In genomic region chr19:8393192-8393870, GRCh38 we compare ENCODE assay signal across 8 cellular contexts. TPM values are rescaled to one million over a fixed set of nuclear protein-coding genes. Genes with fewer than 3 reads are reported as not detected.
DNase-seq lines count a peak whose midpoint lies in the region; TF ChIP-seq lines count a peak whose summit lies in the region.
"Had no signal": no experiment of that assay in that cellular context is flagged by ENCODE, and none has a peak within 500 bp of the region (broad histone marks: within the 10 kb centered on the region; RNA-seq: fewer than 3 reads in every experiment).

No MANE protein-coding gene starts in this region.

- peaks cover 0 to 3% (median 2%) of the 10 kb centered on the region in 3 experiments; a peak in 2 of 7 replicates for H3K36me3 Mint-ChIP-seq in H9 (ENCODE audit: insufficient read depth in 1 of 3, low read depth in 3 of 3)
- H3K36me3 Mint-ChIP-seq in brain: peaks cover 22% of the 10 kb centered on the region

- H4K20me1 ChIP-seq in H9 (ENCODE audit: control insufficient read depth, insufficient read depth, insufficient read length): no peaks in the 10 kb centered on the region

- no peaks in the 10 kb centered on the region for H3K27me3 ChIP-seq in H9 (ENCODE audit: insufficient read depth, low read length)
- H3K27me3 ChIP-seq in mesenchymal stem cell (ENCODE audit: control insufficient read depth in 1 of 2, insufficient read depth in 1 of 2, low read length in 2 of 2): no peaks in the 10 kb centered on the region
- H3K27me3 ChIP-seq in stomach: no peaks in the 10 kb centered on the region
- no peaks in the 10 kb centered on the region for H3K27me3 ChIP-seq in MG63

- H2BK12ac ChIP-seq in H9 (ENCODE audit: insufficient read length, low read depth, low read length): no peak overlapping the region
- peak overlapping the region in 1 of 2 experiments; percentile 11 for H2BK12ac ChIP-seq in mesenchymal stem cell (ENCODE audit: low read length in 2 of 2)

- no peak overlapping the region for H3T11ph ChIP-seq in H9 (ENCODE audit: low read length)

- H4K91ac ChIP-seq in H9 (ENCODE audit: insufficient read length, low read depth, low read length) (no peak overlapping the region), mesenchymal stem cell (ENCODE audit: low read length) (peak overlapping the region; percentile 4)

- H3K9me3 ChIP-seq in H9 (ENCODE audit: control insufficient read depth, low read depth, low read length): no peaks in the 10 kb centered on the region
- no peaks in the 10 kb centered on the region for H3K9me3 ChIP-seq in mesenchymal stem cell (ENCODE audit: control insufficient read depth, low read length)
- no peaks in the 10 kb centered on the region for H3K9me3 ChIP-seq in stomach
- no peaks in the 10 kb centered on the region; the same call in 1 of the 2 replicates for H3K9me3 ChIP-seq in MG63

- H3K4me1 Mint-ChIP-seq in H9: peaks cover 9 to 20% of the 10 kb centered on the region in 2 experiments
- H3K4me1 Mint-ChIP-seq in brain: peaks cover 55% of the 10 kb centered on the region

- H3K9ac ChIP-seq in H9 (ENCODE audit: extremely low read depth, insufficient read length, low read length): no peak overlapping the region
- no peak overlapping the region for H3K9ac ChIP-seq in mesenchymal stem cell (ENCODE audit: low read length)

- H3K4me1 ChIP-seq in H9 (ENCODE audit: insufficient read depth, low read length): no peaks in the 10 kb centered on the region
- H3K4me1 ChIP-seq in mesenchymal stem cell (ENCODE audit: control insufficient read depth, insufficient read depth, low read depth, low read length): peaks cover 58% of the 10 kb centered on the region
- H3K4me1 ChIP-seq in stomach: peaks cover 68 to 89% (median 86%) of the 10 kb centered on the region in 4 donors

- TF ChIP-seq CTCF in H9 (conservative IDR thresholded peaks at IDR 0.05) (no peak), brain (conservative IDR thresholded peaks at IDR 0.05) (no peak), stomach (IDR thresholded peaks at IDR 0.05) (no peak)

- H4K8ac ChIP-seq in H9 (replicated peaks; ENCODE audit: insufficient read length, low read depth, low read length) (no peak overlapping the region), mesenchymal stem cell (ENCODE audit: low read length) (no peak overlapping the region)

- no peak for TF ChIP-seq POLR2A in stomach (IDR thresholded peaks at IDR 0.05)

- H3K23ac ChIP-seq in H9 (ENCODE audit: insufficient read length, low read depth, low read length) (no peak overlapping the region), mesenchymal stem cell (ENCODE audit: low read length in 2 of 2) (peak overlapping the region in 1 of 2 experiments; percentile 67)

- H3K4ac ChIP-seq in H9 (ENCODE audit: low read depth, low read length) (no peak overlapping the region), mesenchymal stem cell (ENCODE audit: low read depth in 1 of 2, low read length in 2 of 2) (peak overlapping the region in 1 of 2 experiments; percentile 20)

- H3K4me2 ChIP-seq in H9 (ENCODE audit: insufficient read depth, insufficient read length, low read length) (no peak overlapping the region), mesenchymal stem cell (ENCODE audit: low read length, poor library complexity, severe bottlenecking) (no peak overlapping the region)

- peak overlapping the region; percentile 64 to 83 (median 79); a peak in 4 of 7 replicates for H3K27ac Mint-ChIP-seq in H9
- peak overlapping the region in 3 of 5 experiments; percentile 35 to 62 (median 47) for H3K27ac Mint-ChIP-seq in brain

- H3K27ac ChIP-seq in H9 (ENCODE audit: insufficient read length, low read depth, low read length) (no peak overlapping the region), mesenchymal stem cell (ENCODE audit: low read length, poor library complexity, severe bottlenecking) (no peak overlapping the region), stomach (peak overlapping the region; percentile 34 to 100 (median 100))

- H3K14ac ChIP-seq in H9 (ENCODE audit: insufficient read depth, low read length) (no peak overlapping the region), mesenchymal stem cell (ENCODE audit: low read length in 2 of 2) (no peak overlapping the region)

- H3K23me2 ChIP-seq in H9 (ENCODE audit: insufficient read length, low read depth, low read length, poor library complexity, severe bottlenecking): no peaks in the 10 kb centered on the region

- H3K4me3 ChIP-seq in mesenchymal stem cell (ENCODE audit: insufficient read depth in 1 of 2, low read depth in 1 of 2, low read length in 2 of 2) (no peak overlapping the region), stomach (peak overlapping the region in 1 of 4 donors; percentile 11), MG63 (no peak overlapping the region)

- no peak overlapping the region for H2BK5ac ChIP-seq in H9 (ENCODE audit: insufficient read length, low read length)
- no peak overlapping the region for H2BK5ac ChIP-seq in mesenchymal stem cell (ENCODE audit: low read depth, low read length, poor library complexity, severe bottlenecking)

- H3K79me2 ChIP-seq in H9 (ENCODE audit: insufficient read depth, low read length): peaks cover 14% of the 10 kb centered on the region; the same call in 1 of the 2 replicates

- peaks cover 0 to 33% of the 10 kb centered on the region in 2 experiments for H3K36me3 ChIP-seq in mesenchymal stem cell (ENCODE audit: control insufficient read depth in 1 of 2, insufficient read depth in 2 of 2, low read depth in 1 of 2, low read length in 2 of 2)
- peaks cover 0 to 6% (median 4%) of the 10 kb centered on the region in 4 donors for H3K36me3 ChIP-seq in stomach
- H3K36me3 ChIP-seq in MG63: peaks cover 27% of the 10 kb centered on the region

- no peak for TF ChIP-seq EP300 in stomach (IDR thresholded peaks at IDR 0.05)

- no CpG with 5 or more reads among the region's 8 CpGs for WGBS in H9 (ENCODE audit: extremely low coverage, insufficient read length, low lambda C conversion rate)
- 84% methylated on average over 8 of the region's 8 CpGs for WGBS in mesenchymal stem cell
- WGBS in stomach, 5 donors: 71 to 86% (median 80%) methylated on average over 5 to 8 of the region's 8 CpGs

- intact Hi-C loops in stomach (cut with DNase I; ENCODE audit: low total_unique reads): loop anchor here (5.0 kb wide), 1 partner anchor 36 kb away; no protein-coding TSS in a partner anchor

- no peak overlapping the region for H2BK15ac ChIP-seq in H9 (ENCODE audit: low read depth, low read length)
- no peak overlapping the region for H2BK15ac ChIP-seq in mesenchymal stem cell (ENCODE audit: low read depth, poor library complexity, severe bottlenecking)

- H3K27me3 Mint-ChIP-seq in H9 (ENCODE audit: low read depth): no peaks in the 10 kb centered on the region
- peaks cover 2% of the 10 kb centered on the region for H3K27me3 Mint-ChIP-seq in brain

- no peak overlapping the region for H2AFZ ChIP-seq in H9 (ENCODE audit: low read length)
- H2AFZ ChIP-seq in mesenchymal stem cell (ENCODE audit: low read depth, low read length): no peak overlapping the region

- H2AK5ac ChIP-seq in H9 (ENCODE audit: insufficient read length, low read length) (no peak overlapping the region), mesenchymal stem cell (ENCODE audit: low read length, severe bottlenecking) (peak overlapping the region; percentile 81)

- H2BK120ac ChIP-seq in H9 (ENCODE audit: low read depth, low read length, poor library complexity, severe bottlenecking): no peak overlapping the region
- no peak overlapping the region for H2BK120ac ChIP-seq in mesenchymal stem cell (ENCODE audit: low read depth, low read length)

- H3K79me1 ChIP-seq in H9 (ENCODE audit: insufficient read depth, low read depth, low read length, poor library complexity, severe bottlenecking): peaks cover 6% of the 10 kb centered on the region
- peaks cover 10% of the 10 kb centered on the region for H3K79me1 ChIP-seq in mesenchymal stem cell (replicated peaks; ENCODE audit: low read length, poor library complexity, severe bottlenecking)

- no peak overlapping the region for H3K4me3 Mint-ChIP-seq in H9
- peak overlapping the region; percentile 30 to 92 (median 55) for H3K4me3 Mint-ChIP-seq in brain

- no peak overlapping the region for H2BK20ac ChIP-seq in H9 (ENCODE audit: low read depth, low read length, poor library complexity, severe bottlenecking)

- H3K9me3 Mint-ChIP-seq in H9 (no peaks in the 10 kb centered on the region; a peak in 1 of 5 replicates), brain (no peaks in the 10 kb centered on the region)

- DNase-seq in H9: no peak
- no peak for DNase-seq in mesenchymal stem cell
- no peak for DNase-seq in stomach
- DNase-seq in MG63: no peak
- no peak for DNase-seq in AG20443 (ENCODE audit: low spot score)
- DNase-seq in mesenteric fat pad (ENCODE audit: low spot score): no peak
- DNase-seq: NCI-H2081 treated with DMSO at 0.1 percent for 48 hours had no signal

- H3K56ac ChIP-seq in H9 (ENCODE audit: insufficient read length, low read depth, low read length): no peak overlapping the region

- H3K18ac ChIP-seq in H9 (ENCODE audit: insufficient read length, low read depth, low read length) (no peak overlapping the region), mesenchymal stem cell (ENCODE audit: low read depth in 1 of 2, low read length in 2 of 2) (peak overlapping the region in 1 of 2 experiments; percentile 18)

- H4K5ac ChIP-seq in H9 (ENCODE audit: insufficient read length, low read depth, low read length): no peak overlapping the region

RNA-seq across cellular contexts. Expression of gene RAB11B, which starts 3.2 kb away (rescaled TPM):
- 106 and 107 TPM in 2 replicates for total RNA-seq in H9 (2021)
- polyA plus RNA-seq in brain (ENCODE audit: insufficient read depth, low read depth, low replicate concordance): 561 TPM
- polyA plus RNA-seq in mesenchymal stem cell (2013, experiment 1 of 2): 90.1 TPM
- polyA plus RNA-seq in mesenchymal stem cell (2013, experiment 2 of 2): 92.4 TPM
- total RNA-seq in stomach: 100 to 1,000 TPM in 2 of 5 donors, 10 to 100 TPM in 3; 47.7 to 108 (median 79.9) TPM
- 100 to 1,000 TPM in 1 of 3 donors, 10 to 100 TPM in 2; 57.5 to 116 (median 78.8) TPM for polyA plus RNA-seq in stomach
- 17.0 and 39.8 TPM in 2 replicates for total RNA-seq in MG63 (2014; rRNA removed; shearing (Covaris generic); ENCODE audit: low replicate concordance)
- total RNA-seq in mesenteric fat pad: 100 TPM

RNA-seq across cellular contexts. Expression of gene MARCHF2, which starts 19.8 kb away (rescaled TPM):
- total RNA-seq in H9 (2021) (23.1 and 27.5 TPM in 2 replicates), stomach (10 to 100 TPM; 24.3 to 98.2 (median 33.4) TPM), mesenteric fat pad (101 TPM)
- polyA plus RNA-seq in brain (ENCODE audit: insufficient read depth, low read depth, low replicate concordance) (82.9 TPM), stomach (10 to 100 TPM; 23.5 to 43.4 (median 38.2) TPM)
- 42.1 TPM for polyA plus RNA-seq in mesenchymal stem cell (2013, experiment 1 of 2)
- 39.4 TPM for polyA plus RNA-seq in mesenchymal stem cell (2013, experiment 2 of 2)
- 60.2 and 89.4 TPM in 2 replicates for total RNA-seq in MG63 (2014; rRNA removed; shearing (Covaris generic); ENCODE audit: low replicate concordance)

RNA-seq across cellular contexts. Expression of gene ANGPTL4, which starts 29.4 kb away (rescaled TPM):
- 1.9 and 2.5 TPM in 2 replicates for total RNA-seq in H9 (2021)
- 23.4 TPM for polyA plus RNA-seq in brain (ENCODE audit: insufficient read depth, low read depth, low replicate concordance)
- polyA plus RNA-seq in mesenchymal stem cell (2013, experiment 1 of 2): 48.8 TPM
- polyA plus RNA-seq in mesenchymal stem cell (2013, experiment 2 of 2): 48.5 TPM
- total RNA-seq in stomach: 100 to 1,000 TPM in 1 of 5 donors, 10 to 100 TPM in 2, 1 to 10 TPM in 2; 4.8 to 276 (median 19.8) TPM
- polyA plus RNA-seq in stomach: 10 to 100 TPM in 2 of 3 donors, 1 to 10 TPM in 1; 4.1 to 62.9 (median 22.9) TPM
- total RNA-seq in MG63 (2014; rRNA removed; shearing (Covaris generic); ENCODE audit: low replicate concordance): 46.7 and 64.6 TPM in 2 replicates
- 753 TPM for total RNA-seq in mesenteric fat pad

RNA-seq across cellular contexts. Expression of gene KANK3, which starts 50.3 kb away (rescaled TPM):
- 5.3 and 7.7 TPM in 2 replicates for total RNA-seq in H9 (2021)
- 3.2 TPM for polyA plus RNA-seq in brain (ENCODE audit: insufficient read depth, low read depth, low replicate concordance)
- polyA plus RNA-seq in mesenchymal stem cell (2013, experiment 1 of 2): 0.14 TPM
- polyA plus RNA-seq in mesenchymal stem cell (2013, experiment 2 of 2): 0.23 TPM
- 10 to 100 TPM in 2 of 5 donors, 1 to 10 TPM in 2, not detected in 1; 4.4 to 72.4 (median 8.8) TPM for total RNA-seq in stomach
- polyA plus RNA-seq in stomach: 10 to 100 TPM in 1 of 3 donors, 1 to 10 TPM in 2; 4.8 to 10.7 (median 7.1) TPM
- 0.20 TPM in 1 of 2 replicates, not detected in the other for total RNA-seq in MG63 (2014; rRNA removed; shearing (Covaris generic); ENCODE audit: low replicate concordance)
- 28.6 TPM for total RNA-seq in mesenteric fat pad

RNA-seq across cellular contexts. Expression of gene HNRNPM, which starts 51.4 kb away (rescaled TPM):
- total RNA-seq in H9 (2021): 458 and 468 TPM in 2 replicates
- 204 TPM for polyA plus RNA-seq in brain (ENCODE audit: insufficient read depth, low read depth, low replicate concordance)
- polyA plus RNA-seq in mesenchymal stem cell (2013, experiment 1 of 2): 84.5 TPM
- polyA plus RNA-seq in mesenchymal stem cell (2013, experiment 2 of 2): 82.9 TPM
- total RNA-seq in stomach: 100 to 1,000 TPM in 3 of 5 donors, 10 to 100 TPM in 2; 54.3 to 664 (median 107) TPM
- polyA plus RNA-seq in stomach: 100 to 1,000 TPM in 1 of 3 donors, 10 to 100 TPM in 2; 87.3 to 110 (median 90.0) TPM
- 95.3 and 126 TPM in 2 replicates for total RNA-seq in MG63 (2014; rRNA removed; shearing (Covaris generic); ENCODE audit: low replicate concordance)
- total RNA-seq in mesenteric fat pad: 145 TPM

Comparison
In these comparisons a context has a peak if more than half of its experiments do, and no peak if none do; other contexts are left out.
1. H3K27ac ChIP-seq: peak in stomach (5 of 5); none in H9 (single experiment) and mesenchymal stem cell (single experiment).
2. H3K4me3 Mint-ChIP-seq: peak in brain (5 of 5); none in H9 (0 of 2).